9 cellular contexts compared by ENCODE assay signal in genomic region chr20:32017711-32018251, GRCh38. TPM values are rescaled to one million over a fixed set of nuclear protein-coding genes. Genes with fewer than 3 reads are reported as not detected.
DNase-seq lines count a peak whose midpoint lies in the region; ATAC-seq lines count a peak whose summit lies in the region.
"Had no signal": no experiment of that assay in that cellular context is flagged by ENCODE, and none has a peak within 500 bp of the region (broad histone marks: within the 10 kb centered on the region; RNA-seq: fewer than 3 reads in every experiment).

No MANE protein-coding gene starts in this region.

- ATAC-seq in GM21528 (IDR thresholded peaks at IDR 0.05; ENCODE audit: low FRiP score, unreplicated experiment), result no peak

- DNase-seq in H7 (peak; percentile 98), NCI-H2227 treated with DMSO at 0.1 percent for 48 hours (lab: John Stamatoyannopoulos, UW) (peak; percentile 51), activated T-cell treated with anti-CD3 and anti-CD28 coated beads for 48 hours (ENCODE audit: low read depth) (peak; percentile 10), iPS-NIHi7 (ENCODE audit: extremely low spot score) (peak; percentile 88), DMS114 treated with DMSO at 0.1 percent for 48 hours (lab: John Stamatoyannopoulos, UW; ENCODE audit: unreplicated experiment) (no peak), superior temporal gyrus (ENCODE audit: extremely low spot score) (no peak)
- peak; percentile 38 for DNase-seq in stimulated activated naive CD4-positive, alpha-beta T cell treated with Interleukin-2 at 50 U/mL for 16 hours (lab: John Stamatoyannopoulos, UW)

- H3K4me3 ChIP-seq in H7 (ENCODE audit: insufficient read depth, low read depth, low read length), result peak overlapping the region; percentile 50; the same call in 1 of the 2 replicates

- no peaks in the 10 kb centered on the region for H3K36me3 ChIP-seq in H7 (replicated peaks; ENCODE audit: control insufficient read depth, insufficient read depth, low read length)

- H3K27me3 ChIP-seq in H7 (ENCODE audit: control insufficient read depth, insufficient read depth, low read length), result peaks cover 12% of the 10 kb centered on the region

RNA-seq across cellular contexts. Expression of gene CCM2L, which starts 7.5 kb away (rescaled TPM):
- 8.3 and 10.6 TPM in 2 replicates for total RNA-seq in H7 (2014; rRNA removed; shearing (Covaris generic))
- total RNA-seq: fibroblast of villous mesenchyme had no signal

RNA-seq across cellular contexts. Expression of gene HCK, which starts 34.3 kb away (rescaled TPM):
- total RNA-seq in H7 (2014; rRNA removed; shearing (Covaris generic)), result 0.70 and 0.76 TPM in 2 replicates
- total RNA-seq: fibroblast of villous mesenchyme had no signal

RNA-seq across cellular contexts. Expression of gene XKR7, which starts 49.8 kb away (rescaled TPM):
- 0.63 and 0.73 TPM in 2 replicates for total RNA-seq in H7 (2014; rRNA removed; shearing (Covaris generic))
- total RNA-seq: fibroblast of villous mesenchyme had no signal

Comparison
In these comparisons a context has a peak if more than half of its experiments do, and no peak if none do; other contexts are left out.
1. DNase-seq: peak in H7 (single experiment), NCI-H2227 treated with DMSO at 0.1 percent for 48 hours (single experiment), activated T-cell treated with anti-CD3 and anti-CD28 coated beads for 48 hours (single experiment), iPS-NIHi7 (single experiment) and stimulated activated naive CD4-positive, alpha-beta T cell treated with Interleukin-2 at 50 U/mL for 16 hours (single experiment); none in DMS114 treated with DMSO at 0.1 percent for 48 hours (single experiment) and superior temporal gyrus (single experiment).